In genomic region chr1:62438163-62438562, GRCh38 we compare ENCODE assay signal across 8 cellular contexts. TPM values are rescaled to one million over a fixed set of nuclear protein-coding genes. Genes with fewer than 3 reads are reported as not detected.
DNase-seq lines count a peak whose midpoint lies in the region; ATAC-seq and TF ChIP-seq lines count a peak whose summit lies in the region.

No MANE protein-coding gene starts in this region.

- H3K9me3 ChIP-seq in SK-N-SH: no peaks in the 10 kb centered on the region

- H3K9me3 Mint-ChIP-seq in nephron progenitor cell: peaks cover 4% of the 10 kb centered on the region

- H3K9ac ChIP-seq in SK-N-SH: peak overlapping the region; percentile 99

- H3K36me3 Mint-ChIP-seq in nephron progenitor cell (ENCODE audit: low read depth): peaks cover 39% of the 10 kb centered on the region

- peaks cover 63% of the 10 kb centered on the region for H3K79me2 ChIP-seq in SK-N-SH (ENCODE audit: insufficient read depth)

- intact Hi-C loops in dorsolateral prefrontal cortex (cut with DNase I): loop anchor here (5.0 to 10.0 kb wide), 2 partner anchors 247 to 249 kb away; partner anchors contain the start of gene DOCK7 (in 2 of the 2)

- H2AFZ ChIP-seq in SK-N-SH (ENCODE audit: low read depth): peak overlapping the region; percentile 56; the same call in 1 of the 2 replicates

- H4K20me1 ChIP-seq in SK-N-SH (ENCODE audit: insufficient read depth): peaks cover 25% of the 10 kb centered on the region; the same call in 1 of the 2 replicates

- H3K27ac ChIP-seq in SK-N-SH (ENCODE audit: low read depth in 2 of 2, low read length in 1 of 2) (peak overlapping the region; percentile 39 to 97; a peak in 3 of 4 replicates), dorsolateral prefrontal cortex (peak overlapping the region in 9 of 59 donors; percentile 10 to 100 (median 98))

- H3K4me2 ChIP-seq in SK-N-SH: peak overlapping the region; percentile 86

- ATAC-seq in SK-N-SH treated with all-trans-retinoic acid at 6 μM for 48 hours (no peak), HG03565 (IDR thresholded peaks at IDR 0.05; ENCODE audit: unreplicated experiment) (no peak), HG03045 (IDR thresholded peaks at IDR 0.05; ENCODE audit: unreplicated experiment) (no peak), HG02642 (IDR thresholded peaks at IDR 0.05; ENCODE audit: poor library complexity, unreplicated experiment) (no peak)

- peaks cover 38% of the 10 kb centered on the region for H3K4me1 Mint-ChIP-seq in nephron progenitor cell

- WGBS in SK-N-SH (ENCODE audit: low lambda C conversion rate): 2% methylated on average over 7 of the region's 7 CpGs

- CTCF ChIA-PET in SK-N-SH (lab: Yijun Ruan, JAX): interaction anchor here (1.4 to 2.1 kb wide), 4 partner anchors 9 to 308 kb away, joined by 3 to 11 read pairs (median 6); no protein-coding TSS in a partner anchor

- H3K4me3 ChIP-seq in SK-N-SH (ENCODE audit: low read depth in 2 of 2, low read length in 1 of 2) (peak overlapping the region; percentile 94 to 96), dorsolateral prefrontal cortex (peak overlapping the region; percentile 67 to 99 (median 92))

- H3K27ac Mint-ChIP-seq in nephron progenitor cell: peak overlapping the region; percentile 80

- H3K27me3 ChIP-seq in SK-N-SH (ENCODE audit: insufficient read depth) (no peaks in the 10 kb centered on the region), dorsolateral prefrontal cortex (no peaks in the 10 kb centered on the region)

- peaks cover 22 to 32% of the 10 kb centered on the region in 2 experiments for H3K36me3 ChIP-seq in SK-N-SH (replicated peaks in 1 of 2; ENCODE audit: control insufficient read depth in 1 of 2, insufficient read depth in 2 of 2, low read length in 1 of 2)

- TF ChIP-seq CTCF in SK-N-SH (IDR thresholded peaks at IDR 0.05) (no peak), dorsolateral prefrontal cortex (IDR thresholded peaks at IDR 0.05 in 54 of 56, conservative IDR thresholded peaks at IDR 0.05 in 2 of 56; ENCODE audit: low read depth in 1 of 56, partially characterized antibody in 56 of 56) (no peak), nephron progenitor cell (IDR thresholded peaks at IDR 0.05) (no peak)

- no peaks in the 10 kb centered on the region for H3K9me2 ChIP-seq in SK-N-SH

- H3K27me3 Mint-ChIP-seq in nephron progenitor cell (ENCODE audit: low read depth, poor library complexity): no peaks in the 10 kb centered on the region

- POLR2A ChIA-PET in SK-N-SH (lab: Yijun Ruan, JAX): interaction anchor here (1.1 kb wide), 1 partner anchor 262 kb away, joined by 3 read pairs; no protein-coding TSS in a partner anchor

- DNase-seq in SK-N-SH: no peak
- DNase-seq in NCI-H748 treated with DMSO at 0.1 percent for 48 hours (lab: John Stamatoyannopoulos, UW): peak; percentile 15
- no peak for DNase-seq in dorsolateral prefrontal cortex
- no peak for DNase-seq in nephron progenitor cell

- peak overlapping the region; percentile 90 for H3K4me3 Mint-ChIP-seq in nephron progenitor cell

- TF ChIP-seq EP300 in SK-N-SH (IDR thresholded peaks at IDR 0.05; ENCODE audit: borderline replicate concordance in 1 of 2, low read depth in 1 of 2, low read length in 1 of 2): no peak

- TF ChIP-seq RAD21 in SK-N-SH (IDR thresholded peaks at IDR 0.05; ENCODE audit: low read length): no peak

- H3K4me1 ChIP-seq in SK-N-SH (ENCODE audit: control insufficient read depth in 1 of 2, insufficient read depth in 2 of 2, low read depth in 1 of 2, low read length in 1 of 2): peaks cover 3 to 13% of the 10 kb centered on the region in 2 experiments; a peak in 3 of 4 replicates

- peaks cover 27% of the 10 kb centered on the region for H3F3A ChIP-seq in SK-N-SH (replicated peaks; ENCODE audit: insufficient read depth)

TF ChIP-seq in SK-N-SH, 30 proteins besides CTCF, POLR2A, EP300 and RAD21:
- TF ChIP-seq MAX (IDR thresholded peaks at IDR 0.05; ENCODE audit: low read depth) (no peak), POLR2AphosphoS5 (IDR thresholded peaks at IDR 0.05; ENCODE audit: low read depth, low read length) (0 out of 2 replicates have a peak, but pooled peaks have one; percentile 11)

TF ChIP-seq in SK-N-SH treated with all-trans-retinoic acid at 6 μM for 48 hours, 23 proteins besides CTCF, POLR2A, EP300 and RAD21:
- TF ChIP-seq BACH2 (CRISPR knock-in tag; IDR thresholded peaks at IDR 0.05; ENCODE audit: borderline replicate concordance) (no peak), ARNTL (CRISPR knock-in tag; IDR thresholded peaks at IDR 0.05; ENCODE audit: borderline replicate concordance, low read depth) (no peak), ZFP3 (CRISPR knock-in tag; IDR thresholded peaks at IDR 0.05) (no peak), SNAI2 (CRISPR knock-in tag; IDR thresholded peaks at IDR 0.05) (no peak)
- TF ChIP-seq, protein P1, sequence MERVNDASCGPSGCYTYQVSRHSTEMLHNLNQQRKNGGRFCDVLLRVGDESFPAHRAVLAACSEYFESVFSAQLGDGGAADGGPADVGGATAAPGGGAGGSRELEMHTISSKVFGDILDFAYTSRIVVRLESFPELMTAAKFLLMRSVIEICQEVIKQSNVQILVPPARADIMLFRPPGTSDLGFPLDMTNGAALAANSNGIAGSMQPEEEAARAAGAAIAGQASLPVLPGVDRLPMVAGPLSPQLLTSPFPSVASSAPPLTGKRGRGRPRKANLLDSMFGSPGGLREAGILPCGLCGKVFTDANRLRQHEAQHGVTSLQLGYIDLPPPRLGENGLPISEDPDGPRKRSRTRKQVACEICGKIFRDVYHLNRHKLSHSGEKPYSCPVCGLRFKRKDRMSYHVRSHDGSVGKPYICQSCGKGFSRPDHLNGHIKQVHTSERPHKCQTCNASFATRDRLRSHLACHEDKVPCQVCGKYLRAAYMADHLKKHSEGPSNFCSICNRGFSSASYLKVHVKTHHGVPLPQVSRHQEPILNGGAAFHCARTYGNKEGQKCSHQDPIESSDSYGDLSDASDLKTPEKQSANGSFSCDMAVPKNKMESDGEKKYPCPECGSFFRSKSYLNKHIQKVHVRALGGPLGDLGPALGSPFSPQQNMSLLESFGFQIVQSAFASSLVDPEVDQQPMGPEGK (CRISPR knock-in tag; IDR thresholded peaks at IDR 0.05; ENCODE audit: borderline replicate concordance): no peak

RNA-seq across cellular contexts. Expression of gene USP1, which starts 1.3 kb away (rescaled TPM):
- polyA plus RNA-seq in SK-N-SH (2012; rRNA removed): 3.9 and 4.3 TPM in 2 replicates
- polyA plus RNA-seq in SK-N-SH (2012; cell fraction: cytosol; rRNA removed): 6.5 and 8.3 TPM in 2 replicates
- polyA plus RNA-seq in SK-N-SH (2012; cell fraction: nucleus; rRNA removed): 3.0 and 3.3 TPM in 2 replicates
- 10 to 100 TPM; 14.0 to 24.9 (median 20.8) TPM for total RNA-seq in dorsolateral prefrontal cortex
